Comparison of ENCODE assay signal across 1 cellular context in genomic region chr1:109618614-109619404, GRCh38.
TF ChIP-seq lines count a peak whose summit lies in the region.

No MANE protein-coding gene starts in this region.

TF ChIP-seq in endothelial cell of umbilical vein, 7 proteins besides CTCF, POLR2A, EP300 and RAD21:
- no peak for TF ChIP-seq GATA2 (IDR thresholded peaks at IDR 0.05; ENCODE audit: insufficient read depth, insufficient read length, low read depth, low read length)
- no peak for TF ChIP-seq FOS (IDR thresholded peaks at IDR 0.05; ENCODE audit: borderline replicate concordance, insufficient read depth, low read length)
- no peak for TF ChIP-seq JUN (IDR thresholded peaks at IDR 0.05; ENCODE audit: borderline replicate concordance, insufficient read depth, insufficient read length, low read depth)
- no peak for TF ChIP-seq MYC (IDR thresholded peaks at IDR 0.05; ENCODE audit: low read depth, low read length)
- TF ChIP-seq POLR2AphosphoS5 (IDR thresholded peaks at IDR 0.05; ENCODE audit: insufficient read depth, low read depth, low read length): no peak
- no peak for TF ChIP-seq EZH2 (IDR thresholded peaks at IDR 0.05; ENCODE audit: borderline replicate concordance, low read depth, low read length, severe bottlenecking)
